Comparison of ENCODE assay signal across 8 cellular contexts in the genomic region with DNA sequence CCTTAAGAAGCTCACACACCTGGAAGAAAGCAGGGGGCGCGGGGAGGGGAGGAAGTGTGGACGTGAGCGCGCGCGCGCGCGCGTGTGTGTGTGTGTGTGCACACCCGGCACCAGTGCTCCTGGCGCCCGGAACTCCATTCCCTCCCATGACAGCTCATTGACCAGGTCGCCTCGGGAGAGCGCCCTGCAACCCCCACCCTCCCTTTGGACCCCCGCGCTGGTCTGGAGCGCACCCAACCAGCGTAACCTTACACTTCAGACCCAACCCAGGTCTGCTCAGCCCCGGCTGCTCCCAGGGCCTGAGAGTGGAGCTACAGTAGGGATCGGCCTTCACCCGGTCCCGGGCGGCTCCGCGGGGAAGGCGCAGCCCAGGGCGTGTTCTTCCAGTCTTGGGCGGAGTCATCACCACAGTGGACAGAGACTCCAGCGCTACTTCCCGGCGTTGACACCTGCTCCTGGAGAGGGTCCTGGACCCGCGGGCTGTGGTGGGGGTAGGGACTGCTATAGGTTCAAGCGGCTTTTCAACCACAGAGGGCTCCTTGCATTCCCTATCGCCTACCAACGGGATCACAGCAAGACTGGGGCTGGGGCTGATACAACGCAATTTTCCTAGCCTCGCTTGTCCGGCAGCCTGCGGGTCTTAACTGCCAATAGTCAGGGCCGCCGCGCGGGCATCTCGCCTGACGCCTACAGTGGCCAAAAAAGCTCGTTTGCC. TPM values are rescaled to one million over a fixed set of nuclear protein-coding genes. Genes with fewer than 3 reads are reported as not detected.
A peak's percentile ranks its signal among the peaks of the same experiment; 100 is the strongest.
DNase-seq lines count a peak whose midpoint lies in the region; ATAC-seq and TF ChIP-seq lines count a peak whose summit lies in the region.

No MANE protein-coding gene starts in this region.

- peaks cover 25% of the 10 kb centered on the region for H3K4me1 Mint-ChIP-seq in nephron

- peaks cover 38% of the 10 kb centered on the region for H3K27me3 Mint-ChIP-seq in nephron (ENCODE audit: low read depth)

- TF ChIP-seq CTCF in AG04450 (IDR thresholded peaks at IDR 0.05; ENCODE audit: low read depth, low read length) (no peak), epithelial cell of proximal tubule (conservative IDR thresholded peaks at IDR 0.05; ENCODE audit: low read depth, low read length) (no peak), nephron (IDR thresholded peaks at IDR 0.05; ENCODE audit: unreplicated experiment in 3 of 3) (no peak)

- peaks cover 2% of the 10 kb centered on the region for H3K27me3 ChIP-seq in AG04450 (ENCODE audit: control insufficient read depth, insufficient read depth, low read length)

- CTCF ChIA-PET in AG04450 (lab: Charles Lee) = interaction anchor here (1.0 to 1.9 kb wide), 3 partner anchors 50 to 592 kb away, joined by 3 to 8 read pairs (median 3); no protein-coding TSS in a partner anchor

- H3K9me3 ChIP-seq in AG04450 (ENCODE audit: control insufficient read depth, insufficient read depth, low read length) = no peaks in the 10 kb centered on the region

- peak overlapping the region; percentile 87 to 92 (median 91) for H3K4me3 Mint-ChIP-seq in nephron

- ATAC-seq in GM19351 (IDR thresholded peaks at IDR 0.05; ENCODE audit: unreplicated experiment) = peak; percentile 0
- ATAC-seq in GM19455 (IDR thresholded peaks at IDR 0.05; ENCODE audit: unreplicated experiment) = no peak
- ATAC-seq in GM21619 (IDR thresholded peaks at IDR 0.05; ENCODE audit: unreplicated experiment) = no peak

- H3K4me3 ChIP-seq in AG04450 (ENCODE audit: low read depth, low read length) (peak overlapping the region; percentile 72), epithelial cell of proximal tubule (ENCODE audit: low read depth, low read length) (peak overlapping the region; percentile 72)

- POLR2A ChIA-PET in AG04450 (lab: Yijun Ruan, JAX) = interaction anchor here (0.7 to 2.2 kb wide), 2 partner anchors 36 to 593 kb away, joined by 3 to 10 read pairs; no protein-coding TSS in a partner anchor

- DNase-seq in AG04450 (ENCODE audit: low read depth, low spot score) = no peak
- DNase-seq in SK-N-DZ (ENCODE audit: low spot score) = peak; percentile 3
- DNase-seq in epithelial cell of proximal tubule (ENCODE audit: low read depth) = no peak
- DNase-seq in H4 (ENCODE audit: low spot score) = no peak

- peak overlapping the region; percentile 11 for H3K27ac ChIP-seq in AG04450 (ENCODE audit: low read depth, low read length)

- no peak overlapping the region for H3K27ac Mint-ChIP-seq in nephron

- no peaks in the 10 kb centered on the region for H3K36me3 Mint-ChIP-seq in nephron (ENCODE audit: low read depth)

- no peaks in the 10 kb centered on the region for H3K9me3 Mint-ChIP-seq in nephron

RNA-seq across cellular contexts. Expression of a gene that starts 1.4 kb away (rescaled TPM):
- polyA plus RNA-seq in AG04450 (2011; rRNA removed) = 4.8 and 6.0 TPM in 2 replicates
- 6.2 and 6.5 TPM in 2 replicates for polyA minus RNA-seq in AG04450 (2011; rRNA and poly(A)+ RNA removed)
- 0.08 and 0.74 TPM in 2 replicates for polyA plus RNA-seq in SK-N-DZ (2014; cell fraction: cytosol; rRNA removed)
- polyA plus RNA-seq in SK-N-DZ (2014; cell fraction: nucleus; rRNA removed) = 0.07 and 0.37 TPM in 2 replicates
- total RNA-seq in epithelial cell of proximal tubule = 7.0 and 7.8 TPM in 2 replicates
- total RNA-seq in H4 (2014; rRNA removed; shearing (Covaris generic)) = 5.0 and 6.8 TPM in 2 replicates
